ENCODE assay signal across 20 cellular contexts in genomic region chr14:76974365-76974764, GRCh38.
"Had no signal": no experiment of that assay in that cellular context is flagged by ENCODE, and none has a peak within 500 bp of the region (broad histone marks: within the 10 kb centered on the region; RNA-seq: fewer than 3 reads in every experiment).

No MANE protein-coding gene starts in this region.

- ATAC-seq: activated T-cell treated with anti-CD3 and anti-CD28 coated beads, Interleukin-2, amount 50 U/mL, for 72 hours; esophagus mucosa; gastrocnemius medialis; heart left ventricle; naive thymus-derived CD4-positive, alpha-beta T cell had no signal

- H3K4me3 Mint-ChIP-seq: activated naive CD8-positive, alpha-beta T cell; activated T-cell treated with anti-CD3 and anti-CD28 coated beads, Interleukin-2, amount 50 U/mL, for 72 hours; naive thymus-derived CD4-positive, alpha-beta T cell; T-helper 2 cell treated with Interferon-gamma antibody and Interleukin-4, amounts not matched to agents 5 μg/mL and 100 μg/mL, for 36 hours had no signal

- H3K9me3 ChIP-seq: gastrocnemius medialis, heart left ventricle, left ventricle myocardium inferior, spleen, tibial artery had no signal

- FAIRE-seq: urothelium cell line had no signal

- H3K36me3 ChIP-seq: gastrocnemius medialis, heart left ventricle, left ventricle myocardium inferior, spleen, tibial artery had no signal

- H3K9me3 Mint-ChIP-seq: activated T-cell treated with anti-CD3 and anti-CD28 coated beads, Interleukin-2, amount 50 U/mL, for 72 hours; naive thymus-derived CD4-positive, alpha-beta T cell; T-helper 2 cell treated with Interferon-gamma antibody and Interleukin-4, amounts not matched to agents 5 μg/mL and 100 μg/mL, for 36 hours had no signal

- H3K4me1 ChIP-seq: gastrocnemius medialis, left ventricle myocardium inferior had no signal

- DNase-seq: activated CD4-positive, alpha-beta T cell treated with anti-CD3 and anti-CD28 coated beads, Interleukin-2, amount 50 U/mL, for 1 hour; activated CD8-positive, alpha-beta memory T cell treated with anti-CD3 and anti-CD28 coated beads, Interleukin-2, amount 50 U/mL, for 4 hours; activated gamma-delta T cell; activated T-cell treated with anti-CD3 and anti-CD28 coated beads, Interleukin-2, amount 50 U/mL, for 72 hours; effector CD8-positive, alpha-beta T cell; gastrocnemius medialis; heart left ventricle; left ventricle myocardium inferior; mammary epithelial cell; naive thymus-derived CD4-positive, alpha-beta T cell; posterior cingulate gyrus; stimulated activated naive CD4-positive, alpha-beta T cell; substantia nigra; SW 1271; tibial artery had no signal

- H3K36me3 Mint-ChIP-seq: activated naive CD8-positive, alpha-beta T cell; naive thymus-derived CD4-positive, alpha-beta T cell had no signal

- H3K27ac Mint-ChIP-seq: activated naive CD8-positive, alpha-beta T cell; activated T-cell treated with anti-CD3 and anti-CD28 coated beads, Interleukin-2, amount 50 U/mL, for 72 hours; T-helper 2 cell treated with Interferon-gamma antibody and Interleukin-4, amounts not matched to agents 5 μg/mL and 100 μg/mL, for 36 hours had no signal

- H3K27me3 ChIP-seq: gastrocnemius medialis, heart left ventricle, spleen, tibial artery had no signal

- H3K4me3 ChIP-seq: gastrocnemius medialis, heart left ventricle, left ventricle myocardium inferior, spleen, tibial artery had no signal

- H3K27me3 Mint-ChIP-seq: activated naive CD8-positive, alpha-beta T cell; naive thymus-derived CD4-positive, alpha-beta T cell had no signal

- H3K27ac ChIP-seq: gastrocnemius medialis, heart left ventricle, left ventricle myocardium inferior, spleen, tibial artery had no signal
